ENCODE assay signal across 25 cellular contexts in genomic region chr2:240386321-240386720, GRCh38. TPM values are rescaled to one million over a fixed set of nuclear protein-coding genes. Genes with fewer than 3 reads are reported as not detected.
DNase-seq lines count a peak whose midpoint lies in the region; ATAC-seq, FAIRE-seq and TF ChIP-seq lines count a peak whose summit lies in the region.
"Had no signal": no experiment of that assay in that cellular context is flagged by ENCODE, and none has a peak within 500 bp of the region (broad histone marks: within the 10 kb centered on the region; RNA-seq: fewer than 3 reads in every experiment).

No MANE protein-coding gene starts in this region.

- ATAC-seq in heart left ventricle (no peak), Right ventricle myocardium inferior (no peak), HG03439 (IDR thresholded peaks at IDR 0.05; ENCODE audit: unreplicated experiment) (no peak), GM21360 (IDR thresholded peaks at IDR 0.05; ENCODE audit: unreplicated experiment) (no peak)
- ATAC-seq: activated CD8-positive, alpha-beta T cell treated with anti-CD3 and anti-CD28 coated beads for 36 hours; body of pancreas had no signal

- no peak for FAIRE-seq in kidney (lab: Jason Lieb, UNC)
- FAIRE-seq: RCC 7860, TTC549 had no signal

- no peaks in the 10 kb centered on the region for H3K36me3 Mint-ChIP-seq in T-helper 2 cell treated with Interferon-gamma antibody and Interleukin-4, amounts not matched to agents 5 μg/mL and 100 μg/mL, for 36 hours (ENCODE audit: low read depth)
- H3K36me3 Mint-ChIP-seq: activated naive CD8-positive, alpha-beta T cell treated with anti-CD3 and anti-CD28 coated beads for 36 hours; IgD-negative memory B cell; memory B cell had no signal

- H3K27me3 Mint-ChIP-seq in T-helper 2 cell treated with Interferon-gamma antibody and Interleukin-4, amounts not matched to agents 5 μg/mL and 100 μg/mL, for 36 hours (ENCODE audit: low read depth), result peaks cover 4% of the 10 kb centered on the region
- H3K27me3 Mint-ChIP-seq: activated CD8-positive, alpha-beta T cell treated with anti-CD3 and anti-CD28 coated beads for 36 hours; activated naive CD8-positive, alpha-beta T cell treated with anti-CD3 and anti-CD28 coated beads for 36 hours had no signal

- intact Hi-C loops in heart left ventricle (cut with DNase I), result no loop called here
- intact Hi-C loops in Right ventricle myocardium inferior (cut with DNase I), result no loop called here
- intact Hi-C loops in kidney (cut with DNase I), result no loop called here
- intact Hi-C loops in testis (cut with DNase I; ENCODE audit: low total_unique reads), result no loop called here

- DNase-seq in heart left ventricle, result peak in 3 of 5 donors; percentile 4 to 43 (median 10)
- DNase-seq in Right ventricle myocardium inferior (ENCODE audit: missing footprints), result no peak
- DNase-seq in SJSA1 (ENCODE audit: low read depth in 1 of 2, low spot score in 2 of 2), result no peak
- DNase-seq in kidney, result peak; percentile 41
- DNase-seq in testis, result peak; percentile 53
- DNase-seq in T-helper 2 cell treated with Interferon-gamma antibody and Interleukin-4, amounts not matched to agents 5 μg/mL and 100 μg/mL, for 36 hours (ENCODE audit: low spot score), result no peak
- DNase-seq: activated CD4-positive, CD25-positive, alpha-beta regulatory T cell treated with anti-CD3 and anti-CD28 coated beads, Interleukin-2, amount 50 U/mL, for 72 hours; activated CD8-positive, alpha-beta T cell treated with anti-CD3 and anti-CD28 coated beads for 36 hours; activated effector memory CD4-positive, alpha-beta T cell treated with Interleukin-2 at 50 U/mL for 16 hours; activated naive CD8-positive, alpha-beta T cell treated with anti-CD3 and anti-CD28 coated beads for 36 hours; DMS53; GDM1; NCI-H1048; NCI-H187; NCI-H69; trophoblast cell had no signal

- whole genome bisulfite sequencing in heart left ventricle, 4 donors, result 80 to 92% (median 88%) methylated on average over 11 to 12 of the region's 12 CpGs
- 75% methylated on average over 8 to 12 of the region's 12 CpGs for WGBS in testis, 2 donors

- no peaks in the 10 kb centered on the region for H3K27me3 ChIP-seq in heart left ventricle
- no peaks in the 10 kb centered on the region for H3K27me3 ChIP-seq in SJSA1 (replicated peaks)
- no peaks in the 10 kb centered on the region for H3K27me3 ChIP-seq in testis
- H3K27me3 ChIP-seq: body of pancreas had no signal

- TF ChIP-seq CTCF in heart left ventricle (IDR thresholded peaks at IDR 0.05), result no peak
- TF ChIP-seq CTCF in kidney (IDR thresholded peaks at IDR 0.05; ENCODE audit: borderline replicate concordance, extremely low read depth, insufficient read depth), result no peak
- TF ChIP-seq CTCF in testis (IDR thresholded peaks at IDR 0.05), result no peak

- H3K9me3 ChIP-seq in heart left ventricle (no peaks in the 10 kb centered on the region), SJSA1 (replicated peaks) (no peaks in the 10 kb centered on the region), kidney (ENCODE audit: control insufficient read depth in 1 of 2, low read length in 2 of 2) (no peaks in the 10 kb centered on the region), testis (no peaks in the 10 kb centered on the region)
- H3K9me3 ChIP-seq: body of pancreas had no signal

- H3K9me3 Mint-ChIP-seq in T-helper 2 cell treated with Interferon-gamma antibody and Interleukin-4, amounts not matched to agents 5 μg/mL and 100 μg/mL, for 36 hours, result no peaks in the 10 kb centered on the region
- H3K9me3 Mint-ChIP-seq: activated CD8-positive, alpha-beta T cell treated with anti-CD3 and anti-CD28 coated beads for 36 hours; activated naive CD8-positive, alpha-beta T cell treated with anti-CD3 and anti-CD28 coated beads for 36 hours; IgD-negative memory B cell; memory B cell had no signal

- peaks cover 4% of the 10 kb centered on the region for H3K4me1 Mint-ChIP-seq in T-helper 2 cell treated with Interferon-gamma antibody and Interleukin-4, amounts not matched to agents 5 μg/mL and 100 μg/mL, for 36 hours (ENCODE audit: low read depth)
- H3K4me1 Mint-ChIP-seq: IgD-negative memory B cell, memory B cell had no signal

- no peak for TF ChIP-seq POLR2A in heart left ventricle (IDR thresholded peaks at IDR 0.05)
- no peak for TF ChIP-seq POLR2A in testis (IDR thresholded peaks at IDR 0.05)

- H3K4me1 ChIP-seq in heart left ventricle, result peaks cover 0 to 20% (median 3%) of the 10 kb centered on the region in 12 donors
- H3K4me1 ChIP-seq in SJSA1 (replicated peaks), result peaks cover 27% of the 10 kb centered on the region
- H3K4me1 ChIP-seq in kidney (ENCODE audit: control insufficient read depth in 1 of 2, insufficient read depth in 1 of 2, low read depth in 1 of 2, low read length in 2 of 2), result no peaks in the 10 kb centered on the region
- H3K4me1 ChIP-seq in testis, result peaks cover 2% of the 10 kb centered on the region
- H3K4me1 ChIP-seq: body of pancreas had no signal

- no peak overlapping the region for H3K27ac Mint-ChIP-seq in T-helper 2 cell treated with Interferon-gamma antibody and Interleukin-4, amounts not matched to agents 5 μg/mL and 100 μg/mL, for 36 hours
- H3K27ac Mint-ChIP-seq: activated CD8-positive, alpha-beta T cell treated with anti-CD3 and anti-CD28 coated beads for 36 hours; activated naive CD8-positive, alpha-beta T cell treated with anti-CD3 and anti-CD28 coated beads for 36 hours; IgD-negative memory B cell; memory B cell had no signal

- no peak overlapping the region for H3K27ac ChIP-seq in heart left ventricle
- peak overlapping the region; percentile 78; the same call in 1 of the 2 replicates for H3K27ac ChIP-seq in SJSA1
- no peak overlapping the region for H3K27ac ChIP-seq in kidney (ENCODE audit: low read depth in 2 of 2, low read length in 2 of 2)
- no peak overlapping the region for H3K27ac ChIP-seq in testis
- H3K27ac ChIP-seq: body of pancreas, SK-N-MC had no signal

- H3K9ac ChIP-seq in kidney (ENCODE audit: low read length in 2 of 2), result no peak overlapping the region

- no peak overlapping the region for H3K4me3 ChIP-seq in heart left ventricle
- H3K4me3 ChIP-seq in SJSA1, result no peak overlapping the region
- H3K4me3 ChIP-seq in kidney (ENCODE audit: low read length in 2 of 2), result no peak overlapping the region
- H3K4me3 ChIP-seq in testis, result no peak overlapping the region
- H3K4me3 ChIP-seq: body of pancreas, SK-N-MC, smooth muscle cell had no signal

- no peaks in the 10 kb centered on the region for H3K36me3 ChIP-seq in heart left ventricle
- peaks cover 12% of the 10 kb centered on the region; the same call in 1 of the 2 replicates for H3K36me3 ChIP-seq in SJSA1
- no peaks in the 10 kb centered on the region for H3K36me3 ChIP-seq in kidney (ENCODE audit: control insufficient read depth in 1 of 2, insufficient read depth in 2 of 2, low read length in 2 of 2)
- H3K36me3 ChIP-seq in testis (ENCODE audit: low read depth, missing control alignments), result no peaks in the 10 kb centered on the region

- no peak overlapping the region for H3K4me3 Mint-ChIP-seq in T-helper 2 cell treated with Interferon-gamma antibody and Interleukin-4, amounts not matched to agents 5 μg/mL and 100 μg/mL, for 36 hours
- H3K4me3 Mint-ChIP-seq: activated CD8-positive, alpha-beta T cell treated with anti-CD3 and anti-CD28 coated beads for 36 hours; activated naive CD8-positive, alpha-beta T cell treated with anti-CD3 and anti-CD28 coated beads for 36 hours; memory B cell had no signal

RNA-seq across cellular contexts. Expression of gene GPC1, which starts 49.1 kb away (rescaled TPM):
- total RNA-seq in heart left ventricle (100 to 1,000 TPM; 131 to 316 (median 193) TPM), Right ventricle myocardium inferior (182 TPM), kidney (124 TPM), testis (100 to 1,000 TPM; 244 to 479 TPM)
- polyA plus RNA-seq in heart left ventricle (100 to 1,000 TPM; 134 to 209 TPM), kidney (ENCODE audit: insufficient read depth, low read depth, low replicate concordance) (18.4 TPM), testis (ENCODE audit: insufficient read depth, low read depth, low replicate concordance) (74.2 TPM)
- total RNA-seq in SJSA1 (2014; rRNA removed; shearing (Covaris generic)), result 63.4 and 108 TPM in 2 replicates

Comparison
In these comparisons a context has a peak if more than half of its experiments do, and no peak if none do; other contexts are left out.
1. DNase-seq: peak in heart left ventricle (3 of 5), kidney (single experiment) and testis (single experiment); none in Right ventricle myocardium inferior (single experiment), SJSA1 (0 of 2) and T-helper 2 cell treated with Interferon-gamma antibody and Interleukin-4, amounts not matched to agents 5 μg/mL and 100 μg/mL, for 36 hours (single experiment).